In genomic region chr9:22008662-22009562, GRCh38 we compare ENCODE assay signal across 9 cellular contexts. TPM values are rescaled to one million over a fixed set of nuclear protein-coding genes. Genes with fewer than 3 reads are reported as not detected.
DNase-seq lines count a peak whose midpoint lies in the region; ATAC-seq, FAIRE-seq and TF ChIP-seq lines count a peak whose summit lies in the region.
"Had no signal": no experiment of that assay in that cellular context is flagged by ENCODE, and none has a peak within 500 bp of the region (broad histone marks: within the 10 kb centered on the region; RNA-seq: fewer than 3 reads in every experiment).

CDKN2B (minus strand) TSS chr9:22009305; CDS start chr9:22008953, 352 bp downstream.

- TF ChIP-seq CTCF in stomach (IDR thresholded peaks at IDR 0.05) = peak in 5 of 7 experiments; percentile 68 to 94 (median 80)

- H3K9ac ChIP-seq in BLaER1 = no peak within 1 kb of the TSS
- H3K9ac ChIP-seq in mucosa of stomach (ENCODE audit: low read length) = peak within 1 kb of the TSS; percentile 79

- H3K27me3 ChIP-seq in BLaER1 (peaks cover 81% of the 10 kb centered on the region), mucosa of stomach (ENCODE audit: control insufficient read depth, insufficient read depth, low read length) (peaks cover 31% of the 10 kb centered on the region), stomach (peaks cover 12 to 76% (median 19%) of the 10 kb centered on the region in 3 donors)

- peaks cover 10% of the 10 kb centered on the region for H3K4me1 ChIP-seq in BLaER1
- H3K4me1 ChIP-seq in mucosa of stomach (ENCODE audit: control insufficient read depth, insufficient read depth, low read length) = peaks cover 8% of the 10 kb centered on the region
- H3K4me1 ChIP-seq in stomach = peaks cover 10 to 33% (median 25%) of the 10 kb centered on the region in 4 donors

- peak; percentile 96 for ATAC-seq in HG03432 (IDR thresholded peaks at IDR 0.05; ENCODE audit: unreplicated experiment)
- ATAC-seq in esophagus mucosa = peak; percentile 97

- H3K36me3 ChIP-seq in BLaER1 = peaks cover 4% of the 10 kb centered on the region; the same call in 1 of the 2 replicates
- H3K36me3 ChIP-seq in mucosa of stomach (ENCODE audit: control insufficient read depth, insufficient read depth, low read length) = no peaks in the 10 kb centered on the region
- H3K36me3 ChIP-seq in stomach = no peaks in the 10 kb centered on the region

- intact Hi-C loops in stomach (cut with DNase I; ENCODE audit: low total_unique reads) = loop anchor here (10.0 kb wide), 1 partner anchor 194 kb away; no protein-coding TSS in a partner anchor

- TF ChIP-seq EP300 in stomach (IDR thresholded peaks at IDR 0.05) = no peak

- TF ChIP-seq POLR2A in stomach (IDR thresholded peaks at IDR 0.05) = peak in 1 of 4 donors; percentile 29

- DNase-seq in GM19239 (ENCODE audit: insufficient read length, low spot score) (peak; percentile 71), NCI-H748 treated with DMSO at 0.1 percent for 48 hours (lab: John Stamatoyannopoulos, UW) (peak; percentile 90), stomach (peak; percentile 96)
- peak; percentile 72 for DNase-seq in activated T-cell treated with anti-CD3 and anti-CD28 coated beads, Interleukin-2, amount 50 U/mL, for 1 hour

- H3K9me3 ChIP-seq in BLaER1 (peaks cover 12% of the 10 kb centered on the region; the same call in 1 of the 2 replicates), mucosa of stomach (ENCODE audit: control insufficient read depth, low read length) (no peaks in the 10 kb centered on the region), stomach (no peaks in the 10 kb centered on the region)

- peak within 1 kb of the TSS; percentile 54 for H3K4me3 ChIP-seq in BLaER1
- peak within 1 kb of the TSS; percentile 92 for H3K4me3 ChIP-seq in mucosa of stomach (ENCODE audit: low read length)
- peak within 1 kb of the TSS; percentile 51 to 85 (median 75) for H3K4me3 ChIP-seq in stomach

- H3K4me2 ChIP-seq in BLaER1 = peak within 1 kb of the TSS; percentile 60

- H4K20me1 ChIP-seq in BLaER1 = peaks cover 86% of the 10 kb centered on the region

- FAIRE-seq in GM19239 (lab: Jason Lieb, UNC) = peak; percentile 85

- 0 to 1% (median 1%) methylated on average over 53 to 91 of the region's 91 CpGs for WGBS in stomach, 5 donors

- H3K27ac ChIP-seq in BLaER1 = no peak within 1 kb of the TSS
- H3K27ac ChIP-seq in stomach = peak within 1 kb of the TSS; percentile 78 to 92 (median 88)

RNA-seq across cellular contexts. Expression of gene CDKN2B, which starts in this region (rescaled TPM):
- 75.6 TPM for total RNA-seq in esophagus mucosa
- total RNA-seq in stomach = 100 to 1,000 TPM in 1 of 5 donors, 1 to 10 TPM in 2, under 1 TPM in 1, not detected in 1; 0.58 to 152 (median 3.6) TPM
- 10 to 100 TPM in 1 of 3 donors, 1 to 10 TPM in 2; 4.7 to 12.8 (median 8.6) TPM for polyA plus RNA-seq in stomach
- total RNA-seq: NCI-H460 had no signal
